In genomic region chr12:95842426-95842825, GRCh38 we compare ENCODE assay signal across 7 cellular contexts. TPM values are rescaled to one million over a fixed set of nuclear protein-coding genes. Genes with fewer than 3 reads are reported as not detected.
DNase-seq lines count a peak whose midpoint lies in the region; ATAC-seq and TF ChIP-seq lines count a peak whose summit lies in the region.
"Not testable (repeated sequence)": the region's sequence is repeated elsewhere in the genome, so short reads cannot be mapped to it uniquely, and the experiment has no call there.

No MANE protein-coding gene starts in this region.

- H3K4me3 ChIP-seq in AG10803 (ENCODE audit: low read length), result peak overlapping the region; percentile 17; the same call in 1 of the 2 replicates
- H3K4me3 ChIP-seq in RWPE2 (ENCODE audit: severe bottlenecking), result peak overlapping the region; percentile 2
- H3K4me3 ChIP-seq in astrocyte of the cerebellum (ENCODE audit: low read depth, low read length), result peak overlapping the region; percentile 16
- peak overlapping the region in 1 of 4 experiments; percentile 53 for H3K4me3 ChIP-seq in fibroblast of lung (replicated peaks in 1 of 4; ENCODE audit: control extremely low read depth in 1 of 4, insufficient read depth in 1 of 4, low read depth in 3 of 4, low read length in 4 of 4)
- peak overlapping the region; percentile 52; the same call in 1 of the 2 replicates for H3K4me3 ChIP-seq in iPS-20b (ENCODE audit: low read length)

- not testable (repeated sequence) for H3K27me3 ChIP-seq in RWPE2 (ENCODE audit: insufficient read depth, poor library complexity, severe bottlenecking); iPS-20b (ENCODE audit: insufficient read depth, low read length)
- H3K27me3 ChIP-seq in fibroblast of lung (ENCODE audit: control insufficient read depth, insufficient read depth, low read length), result peaks cover 11% of the 10 kb centered on the region

- H3K4me1 ChIP-seq in RWPE2 (ENCODE audit: insufficient read depth, poor library complexity, severe bottlenecking); fibroblast of lung (ENCODE audit: control insufficient read depth, extremely low read depth, insufficient read depth, low read length); iPS-20b (ENCODE audit: insufficient read depth, low read length): not testable (repeated sequence)

- not testable (repeated sequence) for H3K9me3 ChIP-seq in RWPE2 (ENCODE audit: severe bottlenecking); fibroblast of lung (ENCODE audit: control insufficient read depth, insufficient read depth, low read depth, low read length); iPS-20b (ENCODE audit: insufficient read depth, low read depth, low read length)

- H2AFZ ChIP-seq in fibroblast of lung (ENCODE audit: low read length), result peak overlapping the region; percentile 35

- H4K20me1 ChIP-seq in fibroblast of lung (ENCODE audit: control insufficient read depth, extremely low read depth, insufficient read depth, low read length), result not testable (repeated sequence)

- not testable (repeated sequence) for TF ChIP-seq CTCF in AG10803 (conservative IDR thresholded peaks at IDR 0.05; ENCODE audit: low read length); RWPE2 (IDR thresholded peaks at IDR 0.05; ENCODE audit: poor library complexity, severe bottlenecking); astrocyte of the cerebellum (IDR thresholded peaks at IDR 0.05; ENCODE audit: low read depth, low read length, missing control alignments); fibroblast of lung (conservative IDR thresholded peaks at IDR 0.05 in 1 of 2, IDR thresholded peaks at IDR 0.05 in 1 of 2; ENCODE audit: low read depth in 1 of 2, low read length in 2 of 2)

- not testable (repeated sequence) for H3K36me3 ChIP-seq in RWPE2 (ENCODE audit: low read depth); fibroblast of lung (ENCODE audit: control insufficient read depth, insufficient read depth, low read length); iPS-20b (ENCODE audit: insufficient read depth, low read depth, low read length)

- in situ Hi-C loops in astrocyte of the cerebellum (cut with HindIII; ENCODE audit: low sequenced_read_pairs), result not testable (repeated sequence)

- H3K27ac ChIP-seq in RWPE2 (ENCODE audit: poor library complexity, severe bottlenecking); fibroblast of lung (ENCODE audit: insufficient read depth, low read length); iPS-20b (ENCODE audit: low read length): not testable (repeated sequence)

- H3K9ac ChIP-seq in fibroblast of lung (ENCODE audit: insufficient read depth, low read length), result peak overlapping the region; percentile 23
- not testable (repeated sequence) for H3K9ac ChIP-seq in iPS-20b (ENCODE audit: low read depth, low read length)

- H3K4me2 ChIP-seq in fibroblast of lung (ENCODE audit: extremely low read depth, insufficient read depth, low read length), result not testable (repeated sequence)

- H3K79me2 ChIP-seq in fibroblast of lung (ENCODE audit: control insufficient read depth, insufficient read depth, low read length), result not testable (repeated sequence)

- intact Hi-C loops in sciatic nerve (cut with DNase I), result not testable (repeated sequence)

- ATAC-seq in RWPE2 (ENCODE audit: low read depth) (peak; percentile 25; the same call in 1 of the 3 replicates), sciatic nerve (peak; percentile 49)

- DNase-seq in AG10803 (ENCODE audit: low read depth); RWPE2 (ENCODE audit: low spot score); astrocyte of the cerebellum (ENCODE audit: low read depth); fibroblast of lung (ENCODE audit: low read depth in 2 of 2); sciatic nerve (ENCODE audit: low spot score): not testable (repeated sequence)
- DNase-seq in M059J (ENCODE audit: low read depth), result peak; percentile 18

RNA-seq across cellular contexts. Expression of gene SNRPF, which starts 16.3 kb away (rescaled TPM):
- 20.6 and 33.8 TPM in 2 replicates for total RNA-seq in M059J (2014; rRNA removed; shearing (Covaris generic))
- total RNA-seq in fibroblast of lung (11.3 and 14.2 TPM in 2 replicates), sciatic nerve (12.6 TPM)
- 25.0 and 35.2 TPM in 2 replicates for polyA plus RNA-seq in fibroblast of lung
- polyA plus RNA-seq in fibroblast of lung (2012), result 61.2 and 71.8 TPM in 2 replicates
- 6.0 and 6.4 TPM in 2 replicates for polyA minus RNA-seq in fibroblast of lung (ENCODE audit: low replicate concordance)

RNA-seq across cellular contexts. Expression of gene NTN4, which starts 51.9 kb away (rescaled TPM):
- 16.5 and 21.5 TPM in 2 replicates for total RNA-seq in M059J (2014; rRNA removed; shearing (Covaris generic))
- total RNA-seq in fibroblast of lung (8.2 and 28.6 TPM in 2 replicates), sciatic nerve (40.3 TPM)
- 31.8 and 170 TPM in 2 replicates for polyA plus RNA-seq in fibroblast of lung
- polyA plus RNA-seq in fibroblast of lung (2012), result 23.4 and 117 TPM in 2 replicates
- 72.4 and 266 TPM in 2 replicates for polyA minus RNA-seq in fibroblast of lung (ENCODE audit: low replicate concordance)
